14 cellular contexts compared by ENCODE assay signal in the genomic region with DNA sequence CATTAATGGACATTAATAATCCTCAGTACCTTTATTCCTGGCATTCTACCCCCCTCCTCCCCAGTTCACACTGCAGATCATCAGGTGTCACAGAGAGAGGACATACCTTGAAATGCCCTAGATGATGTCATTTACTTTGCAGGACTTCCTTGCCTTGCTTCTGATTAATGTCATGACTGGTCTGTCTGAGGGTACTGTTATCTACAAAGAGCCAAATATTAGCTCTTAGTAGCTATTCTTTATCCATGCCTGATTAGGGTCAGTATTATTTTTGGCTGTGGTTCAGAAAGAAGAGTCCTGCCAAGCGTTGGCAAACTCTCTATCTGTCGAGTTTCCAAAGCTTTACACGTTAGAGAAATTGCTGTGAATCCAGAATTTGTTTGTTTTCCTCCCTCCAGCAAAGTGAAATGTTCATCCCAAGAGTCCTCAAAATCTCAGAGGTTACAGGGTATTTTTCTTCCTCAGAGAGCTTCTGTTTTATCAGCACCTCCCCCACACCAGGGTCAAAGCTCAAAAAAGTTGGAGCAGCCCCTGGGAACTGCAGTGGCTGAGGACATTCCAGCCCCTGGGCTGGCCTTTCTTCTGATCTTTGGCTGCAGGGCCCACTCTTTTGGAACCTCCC. TPM values are rescaled to one million over a fixed set of nuclear protein-coding genes. Genes with fewer than 3 reads are reported as not detected.
DNase-seq lines count a peak whose midpoint lies in the region; ATAC-seq and TF ChIP-seq lines count a peak whose summit lies in the region.
"Had no signal": no experiment of that assay in that cellular context is flagged by ENCODE, and none has a peak within 500 bp of the region (broad histone marks: within the 10 kb centered on the region; RNA-seq: fewer than 3 reads in every experiment).

No MANE protein-coding gene starts in this region.

- no peak overlapping the region for H3K4me3 ChIP-seq in HEK293 (ENCODE audit: low read depth, low read length)
- H3K4me3 ChIP-seq in SK-N-SH (ENCODE audit: low read depth in 2 of 2, low read length in 1 of 2) = no peak overlapping the region; a peak in 1 of 4 replicates
- H3K4me3 ChIP-seq in ovary = no peak overlapping the region
- no peak overlapping the region for H3K4me3 ChIP-seq in stomach

- TF ChIP-seq RAD21 in SK-N-SH (IDR thresholded peaks at IDR 0.05; ENCODE audit: low read length) = peak; percentile 1; the same call in 1 of the 2 replicates

- H3K9me3 ChIP-seq in HEK293 (ENCODE audit: control insufficient read depth, insufficient read depth, low read depth, low read length) = no peaks in the 10 kb centered on the region
- H3K9me3 ChIP-seq in SK-N-SH = no peaks in the 10 kb centered on the region
- no peaks in the 10 kb centered on the region for H3K9me3 ChIP-seq in ovary
- no peaks in the 10 kb centered on the region for H3K9me3 ChIP-seq in stomach

- H3K9ac ChIP-seq in SK-N-SH = no peak overlapping the region

- H4K20me1 ChIP-seq in SK-N-SH (ENCODE audit: insufficient read depth) = no peaks in the 10 kb centered on the region

- H3K36me3 ChIP-seq in HEK293 (ENCODE audit: control insufficient read depth in 2 of 2, insufficient read depth in 1 of 2, low read length in 2 of 2) = peaks cover 58 to 76% of the 10 kb centered on the region in 2 experiments
- H3K36me3 ChIP-seq in SK-N-SH (replicated peaks in 1 of 2; ENCODE audit: control insufficient read depth in 1 of 2, insufficient read depth in 2 of 2, low read length in 1 of 2) = peaks cover 10 to 52% of the 10 kb centered on the region in 2 experiments
- no peaks in the 10 kb centered on the region for H3K36me3 ChIP-seq in ovary
- peaks cover 0 to 27% (median 6%) of the 10 kb centered on the region in 4 donors for H3K36me3 ChIP-seq in stomach

- ATAC-seq in GM19455 (IDR thresholded peaks at IDR 0.05; ENCODE audit: unreplicated experiment) = no peak
- ATAC-seq: foreskin keratinocyte; stimulated activated naive CD8-positive, alpha-beta T cell treated with anti-CD3 and anti-CD28 coated beads, Interleukin-15, Interleukin-2, amounts not matched to agents 100 U/mL and 50 U/mL, for 24 hours had no signal

- peak in 1 of 2 experiments; percentile 60; a peak in 2 of 4 replicates for TF ChIP-seq EP300 in SK-N-SH (IDR thresholded peaks at IDR 0.05; ENCODE audit: borderline replicate concordance in 1 of 2, low read depth in 1 of 2, low read length in 1 of 2)
- TF ChIP-seq EP300 in ovary (IDR thresholded peaks at IDR 0.05) = no peak
- no peak for TF ChIP-seq EP300 in stomach (IDR thresholded peaks at IDR 0.05)

- no peaks in the 10 kb centered on the region for H3K9me2 ChIP-seq in SK-N-SH

- DNase-seq in SK-N-SH (peak; percentile 57), erythroblast (lab: John Stamatoyannopoulos, UW) (peak; percentile 45 to 55), ovary (peak in 3 of 5 donors; percentile 42 to 64 (median 47)), stomach (no peak)
- DNase-seq in stimulated activated CD4-positive, alpha-beta T cell treated with anti-CD3 and anti-CD28 coated beads, Interleukin-2, amount 100 ng/mL, for 24 hours = no peak
- DNase-seq: activated CD4-positive, alpha-beta T cell treated with anti-CD3 and anti-CD28 coated beads for 48 hours; foreskin keratinocyte; NCI-H1417 treated with DMSO at 0.1 percent for 48 hours; NCI-H748 treated with DMSO at 0.1 percent for 48 hours; stimulated activated CD4-positive, alpha-beta T cell treated with anti-CD3 and anti-CD28 coated beads, Interleukin-4, amount 100 ng/mL, for 24 hours; stimulated activated naive CD8-positive, alpha-beta T cell treated with anti-CD3 and anti-CD28 coated beads, Interleukin-15, Interleukin-2, amounts not matched to agents 100 U/mL and 50 U/mL, for 24 hours had no signal

- intact Hi-C loops in ovary (cut with DNase I) (no loop called here), stomach (cut with DNase I; ENCODE audit: low total_unique reads) (no loop called here)

- no peak overlapping the region for H2AFZ ChIP-seq in SK-N-SH (ENCODE audit: low read depth)

- H3K27ac ChIP-seq in HEK293 (ENCODE audit: extremely low read depth, low read depth, low read length) (no peak overlapping the region), SK-N-SH (ENCODE audit: low read depth in 2 of 2, low read length in 1 of 2) (peak overlapping the region in 1 of 2 experiments; percentile 76; a peak in 2 of 4 replicates), ovary (peak overlapping the region in 1 of 2 donors; percentile 23), stomach (peak overlapping the region in 1 of 5 donors; percentile 33)
- H3K27ac ChIP-seq: foreskin keratinocyte had no signal

- CTCF ChIA-PET in HEK293 (lab: Yijun Ruan, JAX) (interaction anchor here (0.6 to 1.5 kb wide), 7 partner anchors 7 to 122 kb away, joined by 3 to 5 read pairs (median 4); no protein-coding TSS in a partner anchor), SK-N-SH (lab: Yijun Ruan, JAX) (interaction anchor here (1.0 to 2.7 kb wide), 8 partner anchors 11 to 159 kb away, joined by 3 to 14 read pairs (median 4); partner anchors contain the start of gene SCD)

- no peak for TF ChIP-seq POLR2A in erythroblast (IDR thresholded peaks at IDR 0.05; ENCODE audit: low read length)
- no peak for TF ChIP-seq POLR2A in ovary (IDR thresholded peaks at IDR 0.05)
- TF ChIP-seq POLR2A in stomach (IDR thresholded peaks at IDR 0.05) = no peak

- H3F3A ChIP-seq in SK-N-SH (replicated peaks; ENCODE audit: insufficient read depth) = peaks cover 9% of the 10 kb centered on the region

- H3K4me1 ChIP-seq in HEK293 (ENCODE audit: control insufficient read depth, insufficient read depth, low read length) (peaks cover 5% of the 10 kb centered on the region), SK-N-SH (ENCODE audit: control insufficient read depth in 1 of 2, insufficient read depth in 2 of 2, low read depth in 1 of 2, low read length in 1 of 2) (peaks cover 15 to 56% of the 10 kb centered on the region in 2 experiments), ovary (ENCODE audit: insufficient read depth) (peaks cover 11% of the 10 kb centered on the region), stomach (peaks cover 5 to 48% (median 17%) of the 10 kb centered on the region in 4 donors)

- 26% methylated on average over 3 of the region's 3 CpGs for WGBS in SK-N-SH (ENCODE audit: low lambda C conversion rate)
- WGBS in ovary, 3 donors = 3 to 6% (median 5%) methylated on average over 3 of the region's 3 CpGs
- WGBS in stomach, 5 donors = 12 to 38% (median 21%) methylated on average over 3 of the region's 3 CpGs

- no peak overlapping the region for H3K4me2 ChIP-seq in SK-N-SH

- TF ChIP-seq CTCF in HEK293 (tag by site-specific recombination; IDR thresholded peaks at IDR 0.05) (no peak), SK-N-SH (IDR thresholded peaks at IDR 0.05) (no peak), ovary (IDR thresholded peaks at IDR 0.05) (no peak), stomach (IDR thresholded peaks at IDR 0.05) (no peak)

- POLR2A ChIA-PET in HEK293 (lab: Yijun Ruan, JAX) = interaction anchor here (1.4 to 3.3 kb wide), 3 partner anchors 11 to 14 kb away, joined by 6 to 17 read pairs (median 10); partner anchors contain the start of gene SCD
- POLR2A ChIA-PET in SK-N-SH (lab: Yijun Ruan, JAX) = interaction anchor here (0.7 to 2.1 kb wide), 4 partner anchors 10 to 639 kb away, joined by 3 to 15 read pairs (median 9); partner anchors contain the start of gene SCD

- H3K27me3 ChIP-seq in SK-N-SH (ENCODE audit: insufficient read depth) (no peaks in the 10 kb centered on the region), ovary (no peaks in the 10 kb centered on the region), stomach (no peaks in the 10 kb centered on the region)
- H3K27me3 ChIP-seq: foreskin keratinocyte had no signal

- no peaks in the 10 kb centered on the region for H3K79me2 ChIP-seq in SK-N-SH (ENCODE audit: insufficient read depth)

TF ChIP-seq in HEK293, 187 proteins besides CTCF, POLR2A, EP300 and RAD21 (continues in another document):
- 0 out of 2 replicates have a peak, but pooled peaks have one; percentile 1 for TF ChIP-seq ZNF501 (tag by site-specific recombination; IDR thresholded peaks at IDR 0.05)
- no peak for TF ChIP-seq ZNF76 (tag by site-specific recombination; IDR thresholded peaks at IDR 0.05; ENCODE audit: borderline replicate concordance, low read depth)
- TF ChIP-seq ZNF530 (tag by site-specific recombination; IDR thresholded peaks at IDR 0.05; ENCODE audit: low read depth) = no peak

TF ChIP-seq in SK-N-SH, 30 proteins besides CTCF, POLR2A, EP300 and RAD21:
- TF ChIP-seq RCOR1 (IDR thresholded peaks at IDR 0.05; ENCODE audit: low read length) = peak; percentile 61; the same call in 1 of the 2 replicates
- peak; percentile 43 for TF ChIP-seq NFIC (IDR thresholded peaks at IDR 0.05; ENCODE audit: borderline replicate concordance)
- no peak for TF ChIP-seq JUND (IDR thresholded peaks at IDR 0.05)
TF ChIP-seq in SK-N-SH: peak in this region for 2.

RNA-seq across cellular contexts. Expression of gene SCD, which starts 12.6 kb away (rescaled TPM):
- 19.7 and 26.4 TPM in 2 replicates for polyA plus RNA-seq in SK-N-SH (2012; rRNA removed)
- polyA plus RNA-seq in SK-N-SH (2012; cell fraction: cytosol; rRNA removed) = 20.6 and 24.4 TPM in 2 replicates
- 7.8 and 12.2 TPM in 2 replicates for polyA plus RNA-seq in SK-N-SH (2012; cell fraction: nucleus; rRNA removed)
- total RNA-seq in ovary = 100 to 1,000 TPM in 2 of 7 donors, 10 to 100 TPM in 5; 21.6 to 302 (median 72.7) TPM
- 100 to 1,000 TPM in 1 of 2 donors, 10 to 100 TPM in 1; 21.1 to 274 TPM for polyA plus RNA-seq in ovary
- total RNA-seq in stomach = 10 to 100 TPM in 3 of 5 donors, 1 to 10 TPM in 2; 2.3 to 36.2 (median 28.5) TPM
- 10 to 100 TPM in 2 of 3 donors, 1 to 10 TPM in 1; 5.5 to 19.1 (median 16.6) TPM for polyA plus RNA-seq in stomach

RNA-seq across cellular contexts. Expression of gene PKD2L1, which starts 29.6 kb away (rescaled TPM):
- not detected in 2 replicates for polyA plus RNA-seq in SK-N-SH (2012; rRNA removed)
- not detected in 2 replicates for polyA plus RNA-seq in SK-N-SH (2012; cell fraction: cytosol; rRNA removed)
- polyA plus RNA-seq in SK-N-SH (2012; cell fraction: nucleus; rRNA removed) = not detected in 2 replicates
- total RNA-seq in ovary = 1 to 10 TPM in 1 of 7 donors, not detected in 6; 2.2 TPM
- polyA plus RNA-seq in ovary = 1 to 10 TPM in 1 of 2 donors, under 1 TPM in 1; 0.02 to 2.5 TPM
- total RNA-seq in stomach = under 1 TPM in 1 of 5 donors, not detected in 4; 0.89 TPM
- polyA plus RNA-seq in stomach = under 1 TPM in 1 of 3 donors, not detected in 2; 0.23 TPM
- total RNA-seq: foreskin keratinocyte, kidney epithelial cell had no signal
- polyA plus RNA-seq: foreskin keratinocyte had no signal

Comparison
In these comparisons a context has a peak if more than half of its experiments do, and no peak if none do; other contexts are left out.
1. DNase-seq: peak in SK-N-SH (single experiment), erythroblast (2 of 2) and ovary (3 of 5); none in stimulated activated CD4-positive, alpha-beta T cell treated with anti-CD3 and anti-CD28 coated beads, Interleukin-2, amount 100 ng/mL, for 24 hours (0 of 2) and stomach (single experiment).